In genomic region chr20:44407402-44408184, GRCh38 we compare ENCODE assay signal across 15 cellular contexts. TPM values are rescaled to one million over a fixed set of nuclear protein-coding genes. Genes with fewer than 3 reads are reported as not detected.
DNase-seq lines count a peak whose midpoint lies in the region; ATAC-seq and TF ChIP-seq lines count a peak whose summit lies in the region.
"Had no signal": no experiment of that assay in that cellular context is flagged by ENCODE, and none has a peak within 500 bp of the region (broad histone marks: within the 10 kb centered on the region; RNA-seq: fewer than 3 reads in every experiment).

No MANE protein-coding gene starts in this region.

- no peak overlapping the region for H2BK15ac ChIP-seq in mesenchymal stem cell (ENCODE audit: low read depth, poor library complexity, severe bottlenecking)

- in situ Hi-C loops in brain microvascular endothelial cell (cut with HindIII; ENCODE audit: low pct_ligation_motif_present, low sequenced_read_pairs) = no loop called here

- H3K4me2 ChIP-seq in mesenchymal stem cell (ENCODE audit: low read length, poor library complexity, severe bottlenecking) = no peak overlapping the region

- H3K14ac ChIP-seq in mesenchymal stem cell (ENCODE audit: low read length in 2 of 2) = no peak overlapping the region

- intact Hi-C loops in Caco-2 (cut with micrococcal nuclease; ENCODE audit: unreplicated experiment) (no loop called here), lower leg skin (cut with DNase I; ENCODE audit: low total_unique reads) (loop anchor here (10.0 kb wide), 1 partner anchor 47 kb away; no protein-coding TSS in a partner anchor)

- no peak overlapping the region for H3K4ac ChIP-seq in mesenchymal stem cell (ENCODE audit: low read depth in 1 of 2, low read length in 2 of 2)

- H3K79me1 ChIP-seq in mesenchymal stem cell (replicated peaks; ENCODE audit: low read length, poor library complexity, severe bottlenecking) = no peaks in the 10 kb centered on the region

- POLR2A ChIA-PET in Caco-2 (lab: Charles Lee) = interaction anchor here (0.5 to 1.6 kb wide), 4 partner anchors 11 to 462 kb away, joined by 3 to 6 read pairs (median 6); no protein-coding TSS in a partner anchor

- no peak for TF ChIP-seq POLR2A in lower leg skin (IDR thresholded peaks at IDR 0.05)

- no peak overlapping the region for H3K4me3 ChIP-seq in Caco-2 (ENCODE audit: low read depth, low read length)
- no peak overlapping the region for H3K4me3 ChIP-seq in brain microvascular endothelial cell (ENCODE audit: low read depth, low read length)
- H3K4me3 ChIP-seq in mesenchymal stem cell (ENCODE audit: insufficient read depth in 1 of 2, low read depth in 1 of 2, low read length in 2 of 2) = no peak overlapping the region
- no peak overlapping the region for H3K4me3 ChIP-seq in lower leg skin (ENCODE audit: low read depth, poor library complexity, severe bottlenecking)
- H3K4me3 ChIP-seq: testis had no signal

- H3K36me3 Mint-ChIP-seq in Caco-2 (ENCODE audit: insufficient read depth, unreplicated experiment) = no peaks in the 10 kb centered on the region
- H3K36me3 Mint-ChIP-seq in activated T-cell treated with anti-CD3 and anti-CD28 coated beads, Interleukin-2, amount 50 U/mL, for 24 hours (ENCODE audit: low read depth) = no peaks in the 10 kb centered on the region
- H3K36me3 Mint-ChIP-seq: CD4-positive, CD25-positive, alpha-beta regulatory T cell had no signal

- H3K9ac ChIP-seq in mesenchymal stem cell (ENCODE audit: low read length) = no peak overlapping the region

- no peak overlapping the region for H3K4me3 Mint-ChIP-seq in Caco-2 (ENCODE audit: unreplicated experiment)
- H3K4me3 Mint-ChIP-seq in activated T-cell treated with anti-CD3 and anti-CD28 coated beads, Interleukin-2, amount 50 U/mL, for 24 hours = no peak overlapping the region
- H3K4me3 Mint-ChIP-seq: activated T-helper 17 cell treated with anti-CD3 and anti-CD28 coated beads, Interleukin-2, amount 50 U/mL, for 72 hours; CD4-positive, CD25-positive, alpha-beta regulatory T cell had no signal

- peaks cover 5% of the 10 kb centered on the region for H3K9me3 Mint-ChIP-seq in Caco-2 (ENCODE audit: unreplicated experiment)
- H3K9me3 Mint-ChIP-seq in activated T-cell treated with anti-CD3 and anti-CD28 coated beads, Interleukin-2, amount 50 U/mL, for 24 hours = peaks cover 2% of the 10 kb centered on the region
- H3K9me3 Mint-ChIP-seq: activated T-helper 17 cell treated with anti-CD3 and anti-CD28 coated beads, Interleukin-2, amount 50 U/mL, for 72 hours had no signal

- no peak overlapping the region for H2AK5ac ChIP-seq in mesenchymal stem cell (ENCODE audit: low read length, severe bottlenecking)

- no peaks in the 10 kb centered on the region for H3K9me3 ChIP-seq in Caco-2
- no peaks in the 10 kb centered on the region for H3K9me3 ChIP-seq in mesenchymal stem cell (ENCODE audit: control insufficient read depth, low read length)
- H3K9me3 ChIP-seq: testis had no signal

- no peak for ATAC-seq in GM21786 (IDR thresholded peaks at IDR 0.05; ENCODE audit: unreplicated experiment)
- ATAC-seq: activated T-helper 17 cell treated with anti-CD3 and anti-CD28 coated beads, Interleukin-2, amount 50 U/mL, for 72 hours had no signal

- H2BK120ac ChIP-seq in mesenchymal stem cell (ENCODE audit: low read depth, low read length) = no peak overlapping the region

- H3K27me3 Mint-ChIP-seq in Caco-2 (ENCODE audit: insufficient read depth, unreplicated experiment) = no peaks in the 10 kb centered on the region
- H3K27me3 Mint-ChIP-seq in activated T-cell treated with anti-CD3 and anti-CD28 coated beads, Interleukin-2, amount 50 U/mL, for 24 hours = peaks cover 7% of the 10 kb centered on the region

- BruUV-seq in Caco-2 (replicated peaks; lab: Mats Ljungman, UMichigan) = TSS peak; percentile 3

- WGBS in mesenchymal stem cell = 64% methylated on average over 10 of the region's 14 CpGs
- 55 to 58% methylated on average over 14 of the region's 14 CpGs for WGBS in lower leg skin, 2 donors

- CTCF ChIA-PET in Caco-2 (lab: Charles Lee) = interaction anchor here (0.5 to 1.6 kb wide), 7 partner anchors 13 to 199 kb away, joined by 3 to 9 read pairs (median 5); no protein-coding TSS in a partner anchor

- H3K23ac ChIP-seq in mesenchymal stem cell (ENCODE audit: low read length in 2 of 2) = no peak overlapping the region

- H3K4me1 Mint-ChIP-seq in Caco-2 (ENCODE audit: low read depth, unreplicated experiment) = peaks cover 74% of the 10 kb centered on the region
- H3K4me1 Mint-ChIP-seq in activated T-cell treated with anti-CD3 and anti-CD28 coated beads, Interleukin-2, amount 50 U/mL, for 24 hours (ENCODE audit: low read depth) = no peaks in the 10 kb centered on the region
- H3K4me1 Mint-ChIP-seq: activated T-helper 17 cell treated with anti-CD3 and anti-CD28 coated beads, Interleukin-2, amount 50 U/mL, for 72 hours; CD4-positive, CD25-positive, alpha-beta regulatory T cell had no signal

- H2BK5ac ChIP-seq in mesenchymal stem cell (ENCODE audit: low read depth, low read length, poor library complexity, severe bottlenecking) = no peak overlapping the region

- DNase-seq in Caco-2 (peak; percentile 79 to 96), LHCN-M2 (ENCODE audit: low read depth) (peak; percentile 47), brain microvascular endothelial cell (peak; percentile 54), mesenchymal stem cell (peak; percentile 20), GF-D8 (lab: John Stamatoyannopoulos, UW) (no peak), lower leg skin (ENCODE audit: low spot score in 2 of 2) (no peak)
- no peak for DNase-seq in activated T-cell treated with anti-CD3 and anti-CD28 coated beads, Interleukin-2, amount 50 U/mL, for 24 hours
- DNase-seq: CD4-positive, CD25-positive, alpha-beta regulatory T cell; cortex of kidney; Kasumi-1; NCI-H69; stimulated activated CD4-positive, alpha-beta T cell treated with anti-CD3 and anti-CD28 coated beads, Interleukin-4, amount 100 ng/mL, for 4 hours; testis had no signal

- H3K4me1 ChIP-seq in Caco-2 (peaks cover 97% of the 10 kb centered on the region), mesenchymal stem cell (ENCODE audit: control insufficient read depth, insufficient read depth, low read depth, low read length) (peaks cover 11% of the 10 kb centered on the region)

- H3K27ac ChIP-seq in brain microvascular endothelial cell = no peak overlapping the region
- H3K27ac ChIP-seq in mesenchymal stem cell (ENCODE audit: low read length, poor library complexity, severe bottlenecking) = no peak overlapping the region
- H3K27ac ChIP-seq: testis had no signal

- no peak overlapping the region for H4K91ac ChIP-seq in mesenchymal stem cell (ENCODE audit: low read length)

- peak overlapping the region; percentile 86 for H3K27ac Mint-ChIP-seq in Caco-2 (ENCODE audit: unreplicated experiment)
- H3K27ac Mint-ChIP-seq in activated T-cell treated with anti-CD3 and anti-CD28 coated beads, Interleukin-2, amount 50 U/mL, for 24 hours = no peak overlapping the region
- H3K27ac Mint-ChIP-seq: activated T-helper 17 cell treated with anti-CD3 and anti-CD28 coated beads, Interleukin-2, amount 50 U/mL, for 72 hours; CD4-positive, CD25-positive, alpha-beta regulatory T cell had no signal

- no peak overlapping the region for H3K18ac ChIP-seq in mesenchymal stem cell (ENCODE audit: low read depth in 1 of 2, low read length in 2 of 2)

- H3K27me3 ChIP-seq in Caco-2 (replicated peaks; ENCODE audit: control insufficient read depth, insufficient read depth, low read length) (no peaks in the 10 kb centered on the region), brain microvascular endothelial cell (replicated peaks) (no peaks in the 10 kb centered on the region), mesenchymal stem cell (ENCODE audit: control insufficient read depth in 1 of 2, insufficient read depth in 1 of 2, low read length in 2 of 2) (peaks cover 17 to 59% of the 10 kb centered on the region in 2 experiments)
- H3K27me3 ChIP-seq: testis had no signal

- H2AFZ ChIP-seq in mesenchymal stem cell (ENCODE audit: low read depth, low read length) = no peak overlapping the region

- no peak overlapping the region for H4K8ac ChIP-seq in mesenchymal stem cell (ENCODE audit: low read length)

- no peak overlapping the region for H2BK12ac ChIP-seq in mesenchymal stem cell (ENCODE audit: low read length in 2 of 2)

- TF ChIP-seq CTCF in Caco-2 (IDR thresholded peaks at IDR 0.05; ENCODE audit: insufficient read depth in 1 of 2, low read depth in 1 of 2, low read length in 1 of 2, severe bottlenecking in 1 of 2, unreplicated experiment in 1 of 2) (no peak), brain microvascular endothelial cell (IDR thresholded peaks at IDR 0.05; ENCODE audit: low read depth, low read length, missing control alignments) (no peak), lower leg skin (IDR thresholded peaks at IDR 0.05) (no peak)

- H3K36me3 ChIP-seq in Caco-2 (ENCODE audit: control insufficient read depth, insufficient read depth, low read length) (peaks cover 32% of the 10 kb centered on the region), brain microvascular endothelial cell (replicated peaks) (no peaks in the 10 kb centered on the region), mesenchymal stem cell (ENCODE audit: control insufficient read depth in 1 of 2, insufficient read depth in 2 of 2, low read depth in 1 of 2, low read length in 2 of 2) (no peaks in the 10 kb centered on the region)

RNA-seq across cellular contexts. Expression of gene HNF4A, which starts 52.1 kb away (rescaled TPM):
- 256 and 292 TPM in 2 replicates for total RNA-seq in Caco-2 (2022)
- not detected in 2 replicates for total RNA-seq in LHCN-M2 (2014; rRNA removed)
- polyA plus RNA-seq in LHCN-M2 (2012) = not detected
- polyA plus RNA-seq in mesenchymal stem cell (2013, experiment 1 of 2) = not detected
- polyA plus RNA-seq in mesenchymal stem cell (2013, experiment 2 of 2) = not detected
- not detected for total RNA-seq in lower leg skin
- total RNA-seq: activated T-helper 17 cell treated with anti-CD3 and anti-CD28 coated beads, Interleukin-2, amount 50 U/mL, for 72 hours; CD4-positive, CD25-positive, alpha-beta regulatory T cell had no signal
- polyA plus RNA-seq: CD4-positive, CD25-positive, alpha-beta regulatory T cell had no signal

Comparison
In these comparisons a context has a peak if more than half of its experiments do, and no peak if none do; other contexts are left out.
1. DNase-seq: peak in Caco-2 (2 of 2), LHCN-M2 (single experiment), brain microvascular endothelial cell (single experiment) and mesenchymal stem cell (single experiment); none in activated T-cell treated with anti-CD3 and anti-CD28 coated beads, Interleukin-2, amount 50 U/mL, for 24 hours (single experiment), GF-D8 (single experiment) and lower leg skin (0 of 2).
2. RNA of gene HNF4A, which starts 52.1 kb away (total RNA-seq): 256 to 292 TPM in Caco-2; not detected in LHCN-M2 and not detected in lower leg skin; every median in the first group is over 100 times any median in the second.